Comparison of ENCODE assay signal across 20 cellular contexts in genomic region chr3:101461451-101461850, GRCh38. TPM values are rescaled to one million over a fixed set of nuclear protein-coding genes. Genes with fewer than 3 reads are reported as not detected.
DNase-seq lines count a peak whose midpoint lies in the region; ATAC-seq, FAIRE-seq and TF ChIP-seq lines count a peak whose summit lies in the region.
"Had no signal": no experiment of that assay in that cellular context is flagged by ENCODE, and none has a peak within 500 bp of the region (broad histone marks: within the 10 kb centered on the region; RNA-seq: fewer than 3 reads in every experiment).

No MANE protein-coding gene starts in this region.

- DNase-seq in activated T-cell treated with anti-CD3 and anti-CD28 coated beads, Interleukin-2, amount 50 U/mL, for 72 hours = no peak
- no peak for DNase-seq in activated T-cell treated with anti-CD3 and anti-CD28 coated beads, Interleukin-2, amount 50 U/mL, for 4 hours
- no peak for DNase-seq in A549 (ENCODE audit: low read depth in 1 of 2, low spot score in 1 of 2)
- no peak for DNase-seq in H54 (ENCODE audit: insufficient read length, low spot score)
- DNase-seq in chondrocyte (ENCODE audit: low spot score) = no peak
- DNase-seq in GM13977 (ENCODE audit: low spot score) = no peak
- DNase-seq in NCI-H1105 (lab: John Stamatoyannopoulos, UW) = no peak
- DNase-seq: AML-193, COR-L47, DMS153, DMS79 treated with DMSO at 0.1 percent for 48 hours, EL, H9 had no signal

- H3K27me3 Mint-ChIP-seq in activated T-cell treated with anti-CD3 and anti-CD28 coated beads, Interleukin-2, amount 50 U/mL, for 72 hours (ENCODE audit: low read depth) = no peaks in the 10 kb centered on the region
- no peaks in the 10 kb centered on the region for H3K27me3 Mint-ChIP-seq in activated T-cell treated with anti-CD3 and anti-CD28 coated beads, Interleukin-2, amount 50 U/mL, for 4 hours (ENCODE audit: low read depth)
- no peaks in the 10 kb centered on the region for H3K27me3 Mint-ChIP-seq in chondrocyte (ENCODE audit: low read depth)

- H3K4me2 ChIP-seq in A549 = no peak overlapping the region
- H3K4me2 ChIP-seq: BLaER1, GM23338 had no signal

- FAIRE-seq in A549 (lab: Jason Lieb, UNC) (peak; percentile 46), H54 (lab: Jason Lieb, UNC) (peak; percentile 33)
- FAIRE-seq: D721Med, G401.6, GM12891 had no signal

- in situ Hi-C loops in GM13977 (cut with MboI; ENCODE audit: low pct_unique_long_range_greater_than_20kb, low sequenced_read_pairs, unreplicated experiment) = no loop called here

- no peak for ATAC-seq in activated T-cell treated with anti-CD3 and anti-CD28 coated beads, Interleukin-2, amount 50 U/mL, for 72 hours (replicated peaks in 1 of 2)
- ATAC-seq in activated T-cell treated with anti-CD3 and anti-CD28 coated beads, Interleukin-2, amount 50 U/mL, for 4 hours = no peak
- no peak for ATAC-seq in A549
- no peak for ATAC-seq in HG03039 (IDR thresholded peaks at IDR 0.05; ENCODE audit: unreplicated experiment)
- ATAC-seq: GM23338 had no signal

- WGBS in A549 (ENCODE audit: missing lambda C conversion rate) = 74% methylated on average over 4 of the region's 4 CpGs

- no peaks in the 10 kb centered on the region for H3K9me3 Mint-ChIP-seq in activated T-cell treated with anti-CD3 and anti-CD28 coated beads, Interleukin-2, amount 50 U/mL, for 72 hours
- H3K9me3 Mint-ChIP-seq in activated T-cell treated with anti-CD3 and anti-CD28 coated beads, Interleukin-2, amount 50 U/mL, for 4 hours = peaks cover 4% of the 10 kb centered on the region
- H3K9me3 Mint-ChIP-seq in chondrocyte (ENCODE audit: low read depth) = peaks cover 7% of the 10 kb centered on the region

- H3K9me3 ChIP-seq in A549 = no peaks in the 10 kb centered on the region
- H3K9me3 ChIP-seq: BLaER1 had no signal

- H3K4me1 ChIP-seq in A549 = peaks cover 3% of the 10 kb centered on the region; the same call in 1 of the 3 replicates
- H3K4me1 ChIP-seq: BLaER1 had no signal

- no peak overlapping the region for H3K4me3 ChIP-seq in A549
- H3K4me3 ChIP-seq: BLaER1, GM23338 had no signal

- POLR2A ChIA-PET in A549 (lab: Yijun Ruan, JAX) = no interaction called here

- H3K4me3 Mint-ChIP-seq in activated T-cell treated with anti-CD3 and anti-CD28 coated beads, Interleukin-2, amount 50 U/mL, for 72 hours = no peak overlapping the region
- H3K4me3 Mint-ChIP-seq in activated T-cell treated with anti-CD3 and anti-CD28 coated beads, Interleukin-2, amount 50 U/mL, for 4 hours = no peak overlapping the region
- no peak overlapping the region for H3K4me3 Mint-ChIP-seq in chondrocyte (ENCODE audit: unreplicated experiment)
- H3K4me3 Mint-ChIP-seq: GM23338, H9 had no signal

- CTCF ChIA-PET in A549 (lab: Yijun Ruan, JAX) = no interaction called here

- H3K4me1 Mint-ChIP-seq in activated T-cell treated with anti-CD3 and anti-CD28 coated beads, Interleukin-2, amount 50 U/mL, for 72 hours (ENCODE audit: low read depth) = peaks cover 41% of the 10 kb centered on the region
- H3K4me1 Mint-ChIP-seq in activated T-cell treated with anti-CD3 and anti-CD28 coated beads, Interleukin-2, amount 50 U/mL, for 4 hours (ENCODE audit: low read depth) = peaks cover 34% of the 10 kb centered on the region
- H3K4me1 Mint-ChIP-seq in chondrocyte (ENCODE audit: low read depth) = peaks cover 22% of the 10 kb centered on the region

- peaks cover 2 to 7% of the 10 kb centered on the region in 2 donors for H3K36me3 Mint-ChIP-seq in activated T-cell treated with anti-CD3 and anti-CD28 coated beads, Interleukin-2, amount 50 U/mL, for 72 hours (ENCODE audit: insufficient read depth in 2 of 2)
- peaks cover 24% of the 10 kb centered on the region for H3K36me3 Mint-ChIP-seq in activated T-cell treated with anti-CD3 and anti-CD28 coated beads, Interleukin-2, amount 50 U/mL, for 4 hours (ENCODE audit: insufficient read depth)
- H3K36me3 Mint-ChIP-seq in chondrocyte (ENCODE audit: low read depth) = peaks cover 14% of the 10 kb centered on the region

- TF ChIP-seq CTCF in A549 (IDR thresholded peaks at IDR 0.05) = no peak
- TF ChIP-seq CTCF in chondrocyte (IDR thresholded peaks at IDR 0.05) = no peak
- TF ChIP-seq CTCF in GM13977 (IDR thresholded peaks at IDR 0.05; ENCODE audit: extremely low read depth, insufficient read depth, missing control alignments) = no peak

- TF ChIP-seq EP300 in A549 (IDR thresholded peaks at IDR 0.05) = no peak

- no peak overlapping the region for H3K27ac ChIP-seq in A549
- H3K27ac ChIP-seq: 22Rv1, BLaER1 had no signal

- TF ChIP-seq POLR2A in A549 (IDR thresholded peaks at IDR 0.05; ENCODE audit: low read length) (no peak), H54 (IDR thresholded peaks at IDR 0.05; ENCODE audit: low read depth, low read length) (no peak)

- TF ChIP-seq RAD21 in A549 (conservative IDR thresholded peaks at IDR 0.05 in 1 of 2, IDR thresholded peaks at IDR 0.05 in 1 of 2) = no peak

- peak overlapping the region; percentile 72 for H3K27ac Mint-ChIP-seq in activated T-cell treated with anti-CD3 and anti-CD28 coated beads, Interleukin-2, amount 50 U/mL, for 72 hours
- H3K27ac Mint-ChIP-seq in chondrocyte (ENCODE audit: unreplicated experiment) = peak overlapping the region; percentile 23
- H3K27ac Mint-ChIP-seq: GM23338, H9 had no signal

TF ChIP-seq in A549, 52 proteins besides CTCF, POLR2A, EP300 and RAD21:
- no peak for TF ChIP-seq HOXB13 (CRISPR knock-in tag; IDR thresholded peaks at IDR 0.05; ENCODE audit: low read depth)
- TF ChIP-seq ATOH8 (CRISPR knock-in tag; IDR thresholded peaks at IDR 0.05; ENCODE audit: low read depth) = no peak
- TF ChIP-seq TFCP2L1 (CRISPR knock-in tag; IDR thresholded peaks at IDR 0.05) = no peak
- TF ChIP-seq ZFP36 (IDR thresholded peaks at IDR 0.05; ENCODE audit: borderline replicate concordance, partially characterized antibody) = no peak
- no peak for TF ChIP-seq ZNF302 (CRISPR knock-in tag; IDR thresholded peaks at IDR 0.05)
- no peak for TF ChIP-seq CBX2 (IDR thresholded peaks at IDR 0.05; ENCODE audit: borderline replicate concordance, low read depth)
- no peak for TF ChIP-seq PHF8 (IDR thresholded peaks at IDR 0.05; ENCODE audit: borderline replicate concordance, low read depth)
- no peak for TF ChIP-seq NFE2L2 (conservative IDR thresholded peaks at IDR 0.05; ENCODE audit: low read length)
- no peak for TF ChIP-seq E2F6 (IDR thresholded peaks at IDR 0.05; ENCODE audit: borderline replicate concordance, low read depth)
- no peak for TF ChIP-seq HMGXB4 (CRISPR knock-in tag; IDR thresholded peaks at IDR 0.05; ENCODE audit: borderline replicate concordance)
- no peak for TF ChIP-seq HEYL (CRISPR knock-in tag; IDR thresholded peaks at IDR 0.05)
- TF ChIP-seq RFX5 (IDR thresholded peaks at IDR 0.05) = no peak
- TF ChIP-seq MAZ (IDR thresholded peaks at IDR 0.05; ENCODE audit: borderline replicate concordance, low read depth, low read length) = no peak
- TF ChIP-seq CEBPB (IDR thresholded peaks at IDR 0.05) = no peak

RNA-seq across cellular contexts. Expression of gene SENP7, which starts 51.6 kb away (rescaled TPM):
- 10 to 100 TPM; 26.9 to 27.1 TPM for total RNA-seq in activated T-cell treated with anti-CD3 and anti-CD28 coated beads, Interleukin-2, amount 50 U/mL, for 72 hours
- 1 to 10 TPM; 3.0 to 4.6 (median 4.0) TPM for total RNA-seq in activated T-cell treated with anti-CD3 and anti-CD28 coated beads, Interleukin-2, amount 50 U/mL, for 4 hours
- polyA plus RNA-seq in A549 (2011; rRNA removed) = 8.4 and 10.3 TPM in 2 replicates
- polyA plus RNA-seq in A549 (2012; cell fraction: cytosol; rRNA removed) = 0.69 and 0.83 TPM in 2 replicates
- 1.3 and 2.5 TPM in 2 replicates for polyA plus RNA-seq in A549 (2012; cell fraction: nucleus; rRNA removed)
- polyA plus RNA-seq in A549 (2017; fragmentation: RNase III; extraction: RNeasy Plus Mini Kit Qiagen cat#74134 plus additional on column Dnase treatment) = 2.9 to 3.1 TPM (median 3.0 TPM) in 3 replicates
- 4.7 and 5.5 TPM in 2 replicates for polyA minus RNA-seq in A549 (2011; rRNA and poly(A)+ RNA removed)
- total RNA-seq in chondrocyte = 15.7 to 20.6 TPM (median 17.2 TPM) in 3 replicates
